Comparison of ENCODE assay signal across 9 cellular contexts in genomic region chr15:31398677-31399260, GRCh38.
A peak's percentile ranks its signal among the peaks of the same experiment; 100 is the strongest.
DNase-seq lines count a peak whose midpoint lies in the region; ATAC-seq, FAIRE-seq and TF ChIP-seq lines count a peak whose summit lies in the region.
"Had no signal": no experiment of that assay in that cellular context is flagged by ENCODE, and none has a peak within 500 bp of the region (broad histone marks: within the 10 kb centered on the region; RNA-seq: fewer than 3 reads in every experiment).

No MANE protein-coding gene starts in this region.

- no peaks in the 10 kb centered on the region for H3K9me3 ChIP-seq in adrenal gland (replicated peaks in 1 of 3)
- H3K9me3 ChIP-seq in mucosa of rectum (ENCODE audit: control insufficient read depth in 2 of 2, low read length in 2 of 2), result no peaks in the 10 kb centered on the region

- H3K36me3 ChIP-seq in H7 (replicated peaks; ENCODE audit: control insufficient read depth, insufficient read depth, low read length) (no peaks in the 10 kb centered on the region), adrenal gland (replicated peaks in 1 of 2) (no peaks in the 10 kb centered on the region), mucosa of rectum (ENCODE audit: control insufficient read depth in 2 of 2, insufficient read depth in 2 of 2, low read length in 2 of 2) (no peaks in the 10 kb centered on the region)

- FAIRE-seq in frontal cortex (lab: Jason Lieb, UNC), result no peak

- H3K9ac ChIP-seq in mucosa of rectum (ENCODE audit: low read depth in 1 of 2, low read length in 2 of 2), result peak overlapping the region; percentile 32 to 49

- no peak for TF ChIP-seq POLR2A in adrenal gland (IDR thresholded peaks at IDR 0.05)

- WGBS in adrenal gland, 4 donors, result 59 to 85% (median 81%) methylated on average over 3 to 9 of the region's 9 CpGs

- peak overlapping the region in 3 of 5 donors; percentile 16 to 86 (median 80) for H3K27ac ChIP-seq in adrenal gland
- peak overlapping the region in 1 of 2 donors; percentile 71 for H3K27ac ChIP-seq in mucosa of rectum (ENCODE audit: low read depth in 2 of 2, low read length in 2 of 2)

- ATAC-seq in GM21390 (IDR thresholded peaks at IDR 0.05; ENCODE audit: unreplicated experiment), result no peak

- TF ChIP-seq CTCF in adrenal gland (IDR thresholded peaks at IDR 0.05), result no peak

- DNase-seq in CD1c-positive myeloid dendritic cell (ENCODE audit: extremely low spot score), result peak; percentile 63
- peak; percentile 12 for DNase-seq in H7
- DNase-seq in adrenal gland, result peak in 1 of 7 donors; percentile 62
- DNase-seq in NOMO-1 treated with dmso at 0.1 percent for 144 hours (lab: John Stamatoyannopoulos, UW; ENCODE audit: unreplicated experiment), result no peak
- no peak for DNase-seq in NCI-H1930 (lab: John Stamatoyannopoulos, UW)
- no peak for DNase-seq in frontal cortex (ENCODE audit: low spot score in 2 of 2)
- DNase-seq: NCI-H1417 treated with DMSO at 0.1 percent for 48 hours had no signal

- intact Hi-C loops in adrenal gland (cut with DNase I), result no loop called here

- H3K27me3 ChIP-seq in H7 (ENCODE audit: control insufficient read depth, insufficient read depth, low read length) (peaks cover 3% of the 10 kb centered on the region), adrenal gland (no peaks in the 10 kb centered on the region), mucosa of rectum (ENCODE audit: control insufficient read depth in 2 of 2, insufficient read depth in 2 of 2, low read length in 2 of 2) (no peaks in the 10 kb centered on the region)

- no peak overlapping the region for H3K4me3 ChIP-seq in H7 (ENCODE audit: insufficient read depth, low read depth, low read length)
- no peak overlapping the region for H3K4me3 ChIP-seq in adrenal gland
- H3K4me3 ChIP-seq in mucosa of rectum (ENCODE audit: low read length in 2 of 2), result no peak overlapping the region

- H3K4me1 ChIP-seq in adrenal gland (replicated peaks in 1 of 2), result peaks cover 0 to 25% of the 10 kb centered on the region in 2 donors
- H3K4me1 ChIP-seq in mucosa of rectum (ENCODE audit: control insufficient read depth in 2 of 2, insufficient read depth in 2 of 2, low read length in 2 of 2), result peaks cover 21% of the 10 kb centered on the region in 2 donors

Comparison
In these comparisons a context has a peak if more than half of its experiments do, and no peak if none do; other contexts are left out.
1. DNase-seq: peak in CD1c-positive myeloid dendritic cell (single experiment) and H7 (single experiment); none in NOMO-1 treated with dmso at 0.1 percent for 144 hours (single experiment), NCI-H1930 (0 of 2) and frontal cortex (0 of 2).